8 cellular contexts compared by ENCODE assay signal in genomic region chr5:60842859-60843692, GRCh38. TPM values are rescaled to one million over a fixed set of nuclear protein-coding genes. Genes with fewer than 3 reads are reported as not detected.
DNase-seq lines count a peak whose midpoint lies in the region; ATAC-seq and TF ChIP-seq lines count a peak whose summit lies in the region.

No MANE protein-coding gene starts in this region.

- H3K36me3 ChIP-seq in Panc1 (ENCODE audit: control insufficient read depth, insufficient read depth, low read length) (no peaks in the 10 kb centered on the region), muscle layer of colon (ENCODE audit: insufficient read depth, low read length) (no peaks in the 10 kb centered on the region)
- H3K36me3 ChIP-seq in effector memory CD4-positive, alpha-beta T cell (ENCODE audit: control insufficient read depth, insufficient read depth, low read length), result no peaks in the 10 kb centered on the region

- ATAC-seq in GM21529 (IDR thresholded peaks at IDR 0.05; ENCODE audit: unreplicated experiment), result peak; percentile 32
- ATAC-seq in Panc1, result peak; percentile 72
- no peak for ATAC-seq in HG03439 (IDR thresholded peaks at IDR 0.05; ENCODE audit: unreplicated experiment)

- intact Hi-C loops in Panc1 (cut with micrococcal nuclease; ENCODE audit: unreplicated experiment), result loop anchor here (5.0 kb wide), 1 partner anchor 166 kb away; no protein-coding TSS in a partner anchor

- H3K9me3 ChIP-seq in Panc1 (ENCODE audit: control insufficient read depth, insufficient read depth, low read depth, low read length), result no peaks in the 10 kb centered on the region
- no peaks in the 10 kb centered on the region for H3K9me3 ChIP-seq in effector memory CD4-positive, alpha-beta T cell (ENCODE audit: control insufficient read depth, low read length)
- no peaks in the 10 kb centered on the region for H3K9me3 ChIP-seq in muscle layer of colon (ENCODE audit: low read length)

- POLR2A ChIA-PET in Panc1 (lab: Charles Lee), result no interaction called here

- peaks cover 27% of the 10 kb centered on the region for H3K27me3 ChIP-seq in Panc1 (ENCODE audit: control insufficient read depth, insufficient read depth, low read length)
- peaks cover 23% of the 10 kb centered on the region for H3K27me3 ChIP-seq in effector memory CD4-positive, alpha-beta T cell (replicated peaks; ENCODE audit: control insufficient read depth, insufficient read depth, low read length, poor library complexity, severe bottlenecking)
- H3K27me3 ChIP-seq in muscle layer of colon (ENCODE audit: control insufficient read depth in 1 of 2, insufficient read depth in 2 of 2, low read length in 2 of 2), result peaks cover 20 to 29% of the 10 kb centered on the region in 2 donors

- CTCF ChIA-PET in Panc1 (lab: Charles Lee), result no interaction called here

- no peak overlapping the region for H3K27ac ChIP-seq in Panc1 (ENCODE audit: low read length)
- H3K27ac ChIP-seq in effector memory CD4-positive, alpha-beta T cell (ENCODE audit: insufficient read depth, low read length, poor library complexity, severe bottlenecking), result no peak overlapping the region
- H3K27ac ChIP-seq in muscle layer of colon (ENCODE audit: low read depth, low read length), result no peak overlapping the region

- H3K4me3 ChIP-seq in Panc1 (ENCODE audit: low read depth in 2 of 2, low read length in 2 of 2) (peak overlapping the region; percentile 59 to 69), muscle layer of colon (ENCODE audit: low read depth in 1 of 2, low read length in 2 of 2) (peak overlapping the region; percentile 36 to 41)
- peak overlapping the region; percentile 47 for H3K4me3 ChIP-seq in effector memory CD4-positive, alpha-beta T cell (ENCODE audit: insufficient read depth, low read depth, low read length, poor library complexity, severe bottlenecking)

- in situ Hi-C loops in Panc1 (cut with HindIII; ENCODE audit: low pct_unique_long_range_greater_than_20kb, low sequenced_read_pairs), result no loop called here

- DNase-seq in D341Med (ENCODE audit: low spot score), result peak; percentile 43
- no peak for DNase-seq in Panc1 (ENCODE audit: low read depth, low spot score)
- DNase-seq in effector memory CD4-positive, alpha-beta T cell, result no peak
- no peak for DNase-seq in medulla oblongata (ENCODE audit: extremely low spot score)
- DNase-seq in DMS114 treated with DMSO at 0.1 percent for 48 hours (lab: John Stamatoyannopoulos, UW; ENCODE audit: unreplicated experiment), result no peak

- H3K9ac ChIP-seq in muscle layer of colon (ENCODE audit: low read length), result no peak overlapping the region

- no TSS peak for BruUV-seq in Panc1 (replicated peaks; lab: Mats Ljungman, UMichigan)

- no peak for TF ChIP-seq CTCF in Panc1 (IDR thresholded peaks at IDR 0.05)

- no peaks in the 10 kb centered on the region for H3K4me1 ChIP-seq in Panc1 (ENCODE audit: control insufficient read depth, insufficient read depth, low read length)
- H3K4me1 ChIP-seq in effector memory CD4-positive, alpha-beta T cell (ENCODE audit: control insufficient read depth, insufficient read depth, low read length, poor library complexity, severe bottlenecking), result no peaks in the 10 kb centered on the region
- peaks cover 9% of the 10 kb centered on the region for H3K4me1 ChIP-seq in muscle layer of colon (ENCODE audit: insufficient read depth, low read length)

RNA-seq across cellular contexts. Expression of gene ELOVL7, which starts 1.0 kb away (rescaled TPM):
- 2.9 TPM for total RNA-seq in Panc1 (2021; ENCODE audit: unreplicated experiment)
- 0.64 TPM for polyA plus RNA-seq in Panc1 (2012; ENCODE audit: insufficient read length)
